Comparison of ENCODE assay signal across 11 cellular contexts in genomic region chr11:118238947-118239346, GRCh38. TPM values are rescaled to one million over a fixed set of nuclear protein-coding genes. Genes with fewer than 3 reads are reported as not detected.
DNase-seq lines count a peak whose midpoint lies in the region; ATAC-seq and TF ChIP-seq lines count a peak whose summit lies in the region.
"Had no signal": no experiment of that assay in that cellular context is flagged by ENCODE, and none has a peak within 500 bp of the region (broad histone marks: within the 10 kb centered on the region; RNA-seq: fewer than 3 reads in every experiment).

No MANE protein-coding gene starts in this region.

- no peak overlapping the region for H3K4me2 ChIP-seq in mesendoderm (ENCODE audit: low read length)

- peak; percentile 29 for ATAC-seq in activated naive CD8-positive, alpha-beta T cell treated with anti-CD3 and anti-CD28 coated beads, Interleukin-2, amount 50 U/mL, for 24 hours
- ATAC-seq: left ventricle myocardium superior had no signal

- H3K23ac ChIP-seq in mesendoderm (ENCODE audit: low read length) = no peak overlapping the region

- no peaks in the 10 kb centered on the region for H3K79me1 ChIP-seq in mesendoderm (ENCODE audit: low read length)

- no peak overlapping the region for H4K5ac ChIP-seq in mesendoderm (ENCODE audit: low read length)

- no peak overlapping the region for H3K4me3 ChIP-seq in mesendoderm (ENCODE audit: low read length)
- H3K4me3 ChIP-seq in esophagus muscularis mucosa = no peak overlapping the region

- no peak overlapping the region for H3K18ac ChIP-seq in mesendoderm (ENCODE audit: low read length)

- no peak overlapping the region for H2AK5ac ChIP-seq in mesendoderm (ENCODE audit: low read length)

- H2BK120ac ChIP-seq in mesendoderm (ENCODE audit: low read depth, low read length) = no peak overlapping the region

- H3K36me3 Mint-ChIP-seq in T-helper 2 cell treated with Interferon-gamma antibody and Interleukin-4, amounts not matched to agents 5 μg/mL and 100 μg/mL, for 36 hours (ENCODE audit: low read depth) = peaks cover 50% of the 10 kb centered on the region
- H3K36me3 Mint-ChIP-seq in activated naive CD8-positive, alpha-beta T cell treated with anti-CD3 and anti-CD28 coated beads, Interleukin-2, amount 50 U/mL, for 24 hours (ENCODE audit: low read depth) = peaks cover 70% of the 10 kb centered on the region

- H3K27ac Mint-ChIP-seq in T-helper 2 cell treated with Interferon-gamma antibody and Interleukin-4, amounts not matched to agents 5 μg/mL and 100 μg/mL, for 36 hours = peak overlapping the region; percentile 70
- peak overlapping the region; percentile 98 for H3K27ac Mint-ChIP-seq in activated naive CD8-positive, alpha-beta T cell treated with anti-CD3 and anti-CD28 coated beads, Interleukin-2, amount 50 U/mL, for 24 hours

- H3K27me3 ChIP-seq in mesendoderm (ENCODE audit: insufficient read depth, low read length, poor library complexity) = no peaks in the 10 kb centered on the region
- H3K27me3 ChIP-seq in esophagus muscularis mucosa = no peaks in the 10 kb centered on the region

- intact Hi-C loops in posterior vena cava (cut with DNase I) (no loop called here), esophagus muscularis mucosa (cut with DNase I) (no loop called here)

- TF ChIP-seq CTCF in esophagus muscularis mucosa (IDR thresholded peaks at IDR 0.05) = no peak

- H3K4ac ChIP-seq in mesendoderm (ENCODE audit: low read depth, low read length) = no peak overlapping the region

- H4K8ac ChIP-seq in mesendoderm (ENCODE audit: low read depth, low read length) = no peak overlapping the region

- peaks cover 80% of the 10 kb centered on the region for H3K4me1 Mint-ChIP-seq in T-helper 2 cell treated with Interferon-gamma antibody and Interleukin-4, amounts not matched to agents 5 μg/mL and 100 μg/mL, for 36 hours (ENCODE audit: low read depth)
- H3K4me1 Mint-ChIP-seq in activated naive CD8-positive, alpha-beta T cell treated with anti-CD3 and anti-CD28 coated beads, Interleukin-2, amount 50 U/mL, for 24 hours = peaks cover 79% of the 10 kb centered on the region

- H3K9ac ChIP-seq in mesendoderm (ENCODE audit: low read length) = no peak overlapping the region

- DNase-seq in T-helper 2 cell treated with Interferon-gamma antibody and Interleukin-4, amounts not matched to agents 5 μg/mL and 100 μg/mL, for 36 hours (ENCODE audit: low spot score) = no peak
- DNase-seq in T-helper 2 cell (no peak), MV-4-11 (lab: John Stamatoyannopoulos, UW) (peak; percentile 62), mesendoderm (peak; percentile 34), NCI-H2029 (lab: John Stamatoyannopoulos, UW) (no peak), posterior vena cava (ENCODE audit: low spot score) (no peak), esophagus muscularis mucosa (ENCODE audit: extremely low spot score) (no peak)
- DNase-seq in activated naive CD8-positive, alpha-beta T cell treated with anti-CD3 and anti-CD28 coated beads, Interleukin-2, amount 50 U/mL, for 24 hours = no peak
- DNase-seq: left ventricle myocardium superior, NCI-H187 treated with DMSO at 0.1 percent for 48 hours had no signal

- H3K79me2 ChIP-seq in mesendoderm (ENCODE audit: control insufficient read depth, insufficient read depth, low read length) = no peaks in the 10 kb centered on the region

- no peak for TF ChIP-seq EP300 in esophagus muscularis mucosa (IDR thresholded peaks at IDR 0.05)

- H2BK5ac ChIP-seq in mesendoderm (ENCODE audit: low read length) = no peak overlapping the region

- no peaks in the 10 kb centered on the region for H3K4me1 ChIP-seq in mesendoderm (ENCODE audit: control insufficient read depth, low read depth, low read length)
- H3K4me1 ChIP-seq in esophagus muscularis mucosa = peaks cover 11 to 20% (median 17%) of the 10 kb centered on the region in 4 donors

- H3K4me3 Mint-ChIP-seq in T-helper 2 cell treated with Interferon-gamma antibody and Interleukin-4, amounts not matched to agents 5 μg/mL and 100 μg/mL, for 36 hours = peak overlapping the region; percentile 77
- peak overlapping the region; percentile 91 for H3K4me3 Mint-ChIP-seq in activated naive CD8-positive, alpha-beta T cell treated with anti-CD3 and anti-CD28 coated beads, Interleukin-2, amount 50 U/mL, for 24 hours

- no peaks in the 10 kb centered on the region for H3K9me3 ChIP-seq in esophagus muscularis mucosa

- TF ChIP-seq POLR2A in esophagus muscularis mucosa (IDR thresholded peaks at IDR 0.05; ENCODE audit: low read depth) = no peak

- no peaks in the 10 kb centered on the region for H3K36me3 ChIP-seq in mesendoderm (ENCODE audit: control insufficient read depth, insufficient read depth, low read length)
- no peaks in the 10 kb centered on the region for H3K36me3 ChIP-seq in esophagus muscularis mucosa

- no peak overlapping the region for H2BK15ac ChIP-seq in mesendoderm (replicated peaks; ENCODE audit: low read depth)

- no peak overlapping the region for H3K56ac ChIP-seq in mesendoderm (ENCODE audit: low read length)

- H3K27ac ChIP-seq in mesendoderm (ENCODE audit: low read depth, low read length) (no peak overlapping the region), esophagus muscularis mucosa (replicated peaks in 1 of 4) (no peak overlapping the region)

- no peaks in the 10 kb centered on the region for H3K9me3 Mint-ChIP-seq in T-helper 2 cell treated with Interferon-gamma antibody and Interleukin-4, amounts not matched to agents 5 μg/mL and 100 μg/mL, for 36 hours
- H3K9me3 Mint-ChIP-seq in activated naive CD8-positive, alpha-beta T cell treated with anti-CD3 and anti-CD28 coated beads, Interleukin-2, amount 50 U/mL, for 24 hours = no peaks in the 10 kb centered on the region

- no peaks in the 10 kb centered on the region for H3K27me3 Mint-ChIP-seq in T-helper 2 cell treated with Interferon-gamma antibody and Interleukin-4, amounts not matched to agents 5 μg/mL and 100 μg/mL, for 36 hours (ENCODE audit: low read depth)
- H3K27me3 Mint-ChIP-seq in activated naive CD8-positive, alpha-beta T cell treated with anti-CD3 and anti-CD28 coated beads, Interleukin-2, amount 50 U/mL, for 24 hours = no peaks in the 10 kb centered on the region

RNA-seq across cellular contexts. Expression of gene MPZL3, which starts 13.2 kb away (rescaled TPM):
- 1.9 TPM for polyA plus RNA-seq in mesendoderm (2013, experiment 1 of 2)
- polyA plus RNA-seq in mesendoderm (2013, experiment 2 of 2) = 2.0 TPM
- 1 to 10 TPM in 1 of 2 donors, under 1 TPM in 1; 0.52 to 1.6 TPM for total RNA-seq in posterior vena cava
- under 1 TPM; 0.42 to 0.52 (median 0.48) TPM for total RNA-seq in esophagus muscularis mucosa

RNA-seq across cellular contexts. Expression of gene JAML, which starts 14.1 kb away (rescaled TPM):
- polyA plus RNA-seq in mesendoderm (2013, experiment 1 of 2) = 0.14 TPM
- polyA plus RNA-seq in mesendoderm (2013, experiment 2 of 2) = 0.20 TPM
- 1 to 10 TPM; 3.8 to 7.0 TPM for total RNA-seq in posterior vena cava
- 1 to 10 TPM in 3 of 4 donors, under 1 TPM in 1; 0.92 to 8.9 (median 1.2) TPM for total RNA-seq in esophagus muscularis mucosa
- total RNA-seq: osteoblast had no signal

RNA-seq across cellular contexts. Expression of gene MPZL2, which starts 25.1 kb away (rescaled TPM):
- polyA plus RNA-seq in mesendoderm (2013, experiment 1 of 2) = 1.6 TPM
- polyA plus RNA-seq in mesendoderm (2013, experiment 2 of 2) = 1.3 TPM
- total RNA-seq in posterior vena cava = 10 to 100 TPM; 29.8 to 53.3 TPM
- 10 to 100 TPM in 3 of 4 donors, 1 to 10 TPM in 1; 6.6 to 31.6 (median 13.9) TPM for total RNA-seq in esophagus muscularis mucosa
- total RNA-seq: osteoblast had no signal

Comparison
In these comparisons a context has a peak if more than half of its experiments do, and no peak if none do; other contexts are left out.
1. DNase-seq: peak in MV-4-11 (single experiment) and mesendoderm (single experiment); none in T-helper 2 cell treated with Interferon-gamma antibody and Interleukin-4, amounts not matched to agents 5 μg/mL and 100 μg/mL, for 36 hours (single experiment), T-helper 2 cell (0 of 5), activated naive CD8-positive, alpha-beta T cell treated with anti-CD3 and anti-CD28 coated beads, Interleukin-2, amount 50 U/mL, for 24 hours (single experiment), NCI-H2029 (single experiment), posterior vena cava (single experiment) and esophagus muscularis mucosa (single experiment).